Comparison of ENCODE assay signal across 11 cellular contexts in the genomic region with DNA sequence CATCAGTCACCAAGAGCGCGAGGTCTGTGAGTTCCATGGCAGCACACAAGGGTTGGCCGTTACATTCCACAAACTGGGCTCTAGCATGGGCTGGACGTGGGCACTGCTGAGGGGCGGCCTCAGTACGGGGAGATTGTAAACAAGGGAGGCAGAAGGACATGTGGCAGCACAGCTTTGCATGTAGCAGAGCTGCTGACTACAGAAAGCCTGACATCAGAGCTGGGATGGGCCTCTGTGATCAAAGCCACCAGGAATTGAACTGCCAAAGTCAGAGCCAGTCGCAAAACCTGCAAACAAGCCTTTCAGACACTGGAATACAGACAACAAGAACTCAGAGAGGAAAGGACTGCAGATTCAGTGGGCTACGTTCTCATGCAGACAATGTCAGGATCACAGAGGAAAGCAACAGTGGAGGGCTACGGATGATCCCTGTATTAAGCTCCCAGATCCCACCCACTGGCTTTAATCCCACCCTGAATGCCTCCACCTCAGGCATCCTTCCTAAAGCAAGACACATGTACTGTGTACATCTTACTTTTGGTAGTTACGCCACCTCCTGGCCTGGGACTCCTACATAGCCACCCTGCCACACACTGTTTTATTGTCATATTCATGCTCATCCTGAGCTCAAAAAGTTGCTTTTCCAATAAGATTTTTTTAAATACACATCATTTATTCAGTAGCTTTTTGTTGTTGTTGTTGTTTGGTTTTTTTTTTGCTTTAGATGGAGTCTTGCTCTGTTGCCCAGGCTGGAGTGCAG.
A peak's percentile ranks its signal among the peaks of the same experiment; 100 is the strongest.
DNase-seq lines count a peak whose midpoint lies in the region; ATAC-seq and TF ChIP-seq lines count a peak whose summit lies in the region.
"Had no signal": no experiment of that assay in that cellular context is flagged by ENCODE, and none has a peak within 500 bp of the region (broad histone marks: within the 10 kb centered on the region; RNA-seq: fewer than 3 reads in every experiment).

No MANE protein-coding gene starts in this region.

- no peak overlapping the region for H2BK120ac ChIP-seq in IMR-90 (ENCODE audit: low read depth, low read length)

- 0 out of 2 replicates have a peak, but pooled peaks cover 3% of the 10 kb centered on the region for H3K9me3 ChIP-seq in IMR-90 (ENCODE audit: control insufficient read depth, insufficient read depth, low read length)
- no peaks in the 10 kb centered on the region for H3K9me3 ChIP-seq in tibial nerve
- no peaks in the 10 kb centered on the region for H3K9me3 ChIP-seq in left lung

- no peak overlapping the region for H4K5ac ChIP-seq in IMR-90 (ENCODE audit: low read depth, low read length)

- TF ChIP-seq POLR2A in IMR-90 (IDR thresholded peaks at IDR 0.05; ENCODE audit: low read depth, low read length) (no peak), tibial nerve (IDR thresholded peaks at IDR 0.05) (no peak)

- no peak overlapping the region for H3K4ac ChIP-seq in IMR-90 (ENCODE audit: low read depth, low read length)

- ATAC-seq in IMR-90 (ENCODE audit: low read depth) (no peak), left colon (peak; percentile 57), HG02973 (IDR thresholded peaks at IDR 0.05; ENCODE audit: unreplicated experiment) (no peak), left lung (no peak)
- ATAC-seq: activated CD4-positive, CD25-positive, alpha-beta regulatory T cell treated with anti-CD3 and anti-CD28 coated beads, Interleukin-2, amount 50 U/mL, for 24 hours; natural killer cell had no signal

- intact Hi-C loops in IMR-90 (cut with micrococcal nuclease) (no loop called here), left colon (cut with DNase I, micrococcal nuclease) (loop anchor here in 1 of 2 donors (10.0 kb wide), 1 partner anchor 109 kb away; no protein-coding TSS in a partner anchor), left lung (cut with DNase I) (no loop called here)

- no peaks in the 10 kb centered on the region for H4K20me1 ChIP-seq in IMR-90 (ENCODE audit: insufficient read depth, low read length)

- no peaks in the 10 kb centered on the region for H3K4me1 ChIP-seq in IMR-90 (ENCODE audit: control insufficient read depth, insufficient read depth, low read length)
- no peaks in the 10 kb centered on the region for H3K4me1 ChIP-seq in tibial nerve
- no peaks in the 10 kb centered on the region for H3K4me1 ChIP-seq in left lung

- WGBS in IMR-90 (ENCODE audit: extremely low coverage in 2 of 2, insufficient read length in 1 of 2), 2 experiments: 95% methylated on average over 4 of the region's 10 CpGs; no CpG with 5 or more reads in 1 of the 2 experiments
- 85 to 86% methylated on average over 10 of the region's 10 CpGs for WGBS in tibial nerve, 2 donors

- H2AK9ac ChIP-seq in IMR-90 (replicated peaks; ENCODE audit: low read depth, low read length, poor library complexity): no peak overlapping the region

- no peaks in the 10 kb centered on the region for H3K9me1 ChIP-seq in IMR-90 (ENCODE audit: insufficient read depth, low read length)

- H3K27ac ChIP-seq in IMR-90 (ENCODE audit: insufficient read depth, low read length) (no peak overlapping the region), tibial nerve (no peak overlapping the region), left lung (no peak overlapping the region)

- H3K4me3 ChIP-seq in IMR-90 (ENCODE audit: insufficient read depth, low read depth, low read length) (no peak overlapping the region), astrocyte of the cerebellum (ENCODE audit: low read depth, low read length) (no peak overlapping the region), tibial nerve (no peak overlapping the region), left lung (no peak overlapping the region)

- no peak overlapping the region for H2BK15ac ChIP-seq in IMR-90 (ENCODE audit: low read depth, low read length)

- no peak overlapping the region for H2AK5ac ChIP-seq in IMR-90 (ENCODE audit: low read depth, low read length)

- no peak overlapping the region for H3K14ac ChIP-seq in IMR-90 (replicated peaks; ENCODE audit: low read depth, low read length)

- H3K9ac ChIP-seq in IMR-90 (ENCODE audit: low read depth, low read length): no peak overlapping the region

- TF ChIP-seq RAD21 in IMR-90 (IDR thresholded peaks at IDR 0.05; ENCODE audit: low read length): no peak

- no peak overlapping the region for H4K8ac ChIP-seq in IMR-90 (ENCODE audit: low read depth in 2 of 2, low read length in 2 of 2)

- H3K18ac ChIP-seq in IMR-90 (ENCODE audit: low read depth, low read length): no peak overlapping the region

- H2AFZ ChIP-seq in IMR-90 (replicated peaks; ENCODE audit: low read length, poor library complexity): no peak overlapping the region

- H3K56ac ChIP-seq in IMR-90 (ENCODE audit: extremely low read depth, insufficient read depth, low read length): no peak overlapping the region

- in situ Hi-C loops in IMR-90 (cut with MboI; ENCODE audit: low sequenced_read_pairs) (loop anchor here (5.0 kb wide), 1 partner anchor 86 kb away; no protein-coding TSS in a partner anchor), astrocyte of the cerebellum (cut with HindIII; ENCODE audit: low sequenced_read_pairs) (no loop called here)

- POLR2A ChIA-PET in IMR-90 (lab: Charles Lee; ENCODE audit: unreplicated experiment): no interaction called here

- no TSS peak for BruUV-seq in IMR-90 (replicated peaks; lab: Mats Ljungman, UMichigan)

- TF ChIP-seq CTCF in IMR-90 (conservative IDR thresholded peaks at IDR 0.05; ENCODE audit: low read depth, low read length): peak; percentile 13; the same call in 1 of the 2 replicates
- TF ChIP-seq CTCF in astrocyte of the cerebellum (IDR thresholded peaks at IDR 0.05; ENCODE audit: low read depth, low read length, missing control alignments): peak; percentile 26
- no peak for TF ChIP-seq CTCF in tibial nerve (IDR thresholded peaks at IDR 0.05)
- no peak for TF ChIP-seq CTCF in left lung (IDR thresholded peaks at IDR 0.05)

- dilution Hi-C loops in IMR-90 (cut with HindIII; ENCODE audit: low sequenced_read_pairs, unreplicated experiment): no loop called here

- no peaks in the 10 kb centered on the region for H3K36me3 ChIP-seq in IMR-90 (ENCODE audit: control insufficient read depth, insufficient read depth, low read length)
- peaks cover 0 to 10% (median 0%) of the 10 kb centered on the region in 3 donors for H3K36me3 ChIP-seq in tibial nerve
- H3K36me3 ChIP-seq in left lung: no peaks in the 10 kb centered on the region

- CTCF ChIA-PET in IMR-90 (lab: Yijun Ruan, JAX): interaction anchor here (1.0 to 2.2 kb wide), 2 partner anchors 18 to 98 kb away, joined by 6 to 13 read pairs; no protein-coding TSS in a partner anchor

- H2BK20ac ChIP-seq in IMR-90 (ENCODE audit: low read depth, low read length): no peak overlapping the region

- no peaks in the 10 kb centered on the region for H3K79me1 ChIP-seq in IMR-90 (ENCODE audit: low read depth in 1 of 2, low read length in 2 of 2)

- H3K4me2 ChIP-seq in IMR-90 (ENCODE audit: low read depth, low read length): no peak overlapping the region

- peak; percentile 52 for DNase-seq in D341Med (ENCODE audit: low spot score)
- no peak for DNase-seq in IMR-90
- no peak for DNase-seq in astrocyte of the cerebellum (ENCODE audit: low read depth)
- peak in 1 of 2 donors; percentile 33 for DNase-seq in left colon
- no peak for DNase-seq in tibial nerve (ENCODE audit: low spot score in 2 of 2)
- no peak for DNase-seq in NCI-H526 treated with DMSO at 0.1 percent for 48 hours (lab: John Stamatoyannopoulos, UW)
- no peak for DNase-seq in left lung
- DNase-seq: kidney glomerular epithelial cell, natural killer cell had no signal

- H2BK5ac ChIP-seq in IMR-90 (ENCODE audit: low read depth, low read length, poor library complexity, severe bottlenecking): no peak overlapping the region

- no peak overlapping the region for H3K23ac ChIP-seq in IMR-90 (ENCODE audit: low read depth, low read length)

- H4K91ac ChIP-seq in IMR-90 (ENCODE audit: insufficient read depth, low read depth, low read length): no peak overlapping the region

- H3K27me3 ChIP-seq in IMR-90 (ENCODE audit: control insufficient read depth, insufficient read depth, low read length) (no peaks in the 10 kb centered on the region), tibial nerve (no peaks in the 10 kb centered on the region), left lung (no peaks in the 10 kb centered on the region)

- no peak for TF ChIP-seq EP300 in tibial nerve (IDR thresholded peaks at IDR 0.05)

TF ChIP-seq in IMR-90, 13 proteins besides CTCF, POLR2A, EP300 and RAD21:
- TF ChIP-seq NFE2L2 (IDR thresholded peaks at IDR 0.05; ENCODE audit: low read depth, low read length): no peak
- TF ChIP-seq RFX5 (IDR thresholded peaks at IDR 0.05; ENCODE audit: low read depth, low read length): no peak
- TF ChIP-seq, protein P1, sequence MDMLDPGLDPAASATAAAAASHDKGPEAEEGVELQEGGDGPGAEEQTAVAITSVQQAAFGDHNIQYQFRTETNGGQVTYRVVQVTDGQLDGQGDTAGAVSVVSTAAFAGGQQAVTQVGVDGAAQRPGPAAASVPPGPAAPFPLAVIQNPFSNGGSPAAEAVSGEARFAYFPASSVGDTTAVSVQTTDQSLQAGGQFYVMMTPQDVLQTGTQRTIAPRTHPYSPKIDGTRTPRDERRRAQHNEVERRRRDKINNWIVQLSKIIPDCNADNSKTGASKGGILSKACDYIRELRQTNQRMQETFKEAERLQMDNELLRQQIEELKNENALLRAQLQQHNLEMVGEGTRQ (IDR thresholded peaks at IDR 0.05; ENCODE audit: low read depth, low read length): no peak
- TF ChIP-seq MAZ (IDR thresholded peaks at IDR 0.05; ENCODE audit: borderline replicate concordance, low read depth, low read length): no peak
- no peak for TF ChIP-seq MXI1 (IDR thresholded peaks at IDR 0.05; ENCODE audit: borderline replicate concordance, low read depth, low read length)

Comparison
In these comparisons a context has a peak if more than half of its experiments do, and no peak if none do; other contexts are left out.
1. CTCF ChIP-seq: peak in IMR-90 (single experiment) and astrocyte of the cerebellum (single experiment); none in tibial nerve (0 of 5) and left lung (0 of 2).